Comparison of ENCODE assay signal across 9 cellular contexts in genomic region chr1:172185206-172185605, GRCh38.
DNase-seq lines count a peak whose midpoint lies in the region; ATAC-seq, FAIRE-seq and TF ChIP-seq lines count a peak whose summit lies in the region.
"Had no signal": no experiment of that assay in that cellular context is flagged by ENCODE, and none has a peak within 500 bp of the region (broad histone marks: within the 10 kb centered on the region; RNA-seq: fewer than 3 reads in every experiment).

No MANE protein-coding gene starts in this region.

- CTCF ChIA-PET in GM10248 (lab: Yijun Ruan, JAX) (interaction anchor here (1.5 to 1.7 kb wide), 2 partner anchors 16 to 215 kb away, joined by 3 to 4 read pairs; no protein-coding TSS in a partner anchor), RWPE1 (lab: Yijun Ruan, JAX) (no interaction called here)

- POLR2A ChIA-PET in GM10248 (lab: Yijun Ruan, JAX), result no interaction called here
- POLR2A ChIA-PET in RWPE1 (lab: Yijun Ruan, JAX; ENCODE audit: low non-redundant PET), result no interaction called here

- H3K9me3 ChIP-seq in stomach (no peaks in the 10 kb centered on the region), kidney (ENCODE audit: control insufficient read depth in 1 of 2, low read length in 2 of 2) (no peaks in the 10 kb centered on the region)

- no peak for TF ChIP-seq EP300 in stomach (IDR thresholded peaks at IDR 0.05)

- TF ChIP-seq CTCF in GM10248 (IDR thresholded peaks at IDR 0.05; ENCODE audit: control extremely low read depth, extremely low read depth, low read depth, missing control alignments), result no peak
- no peak for TF ChIP-seq CTCF in choroid plexus epithelial cell (conservative IDR thresholded peaks at IDR 0.05; ENCODE audit: low read depth, low read length)
- no peak for TF ChIP-seq CTCF in stomach (IDR thresholded peaks at IDR 0.05)
- no peak for TF ChIP-seq CTCF in kidney (IDR thresholded peaks at IDR 0.05; ENCODE audit: borderline replicate concordance, extremely low read depth, insufficient read depth)
- TF ChIP-seq CTCF in RWPE1 (conservative IDR thresholded peaks at IDR 0.05; ENCODE audit: low read depth), result no peak

- H3K27ac ChIP-seq in stomach, result no peak overlapping the region
- H3K27ac ChIP-seq in kidney (ENCODE audit: low read depth in 2 of 2, low read length in 2 of 2), result no peak overlapping the region
- H3K27ac ChIP-seq in RWPE1, result no peak overlapping the region
- H3K27ac ChIP-seq: parathyroid adenoma had no signal

- ATAC-seq in GM21515 (IDR thresholded peaks at IDR 0.05; ENCODE audit: unreplicated experiment) (peak; percentile 71), HG03520 (IDR thresholded peaks at IDR 0.05; ENCODE audit: unreplicated experiment) (peak; percentile 46)

- no peak for TF ChIP-seq POLR2A in stomach (IDR thresholded peaks at IDR 0.05)

- intact Hi-C loops in stomach (cut with DNase I; ENCODE audit: low total_unique reads), result no loop called here
- intact Hi-C loops in kidney (cut with DNase I), result no loop called here

- no peaks in the 10 kb centered on the region for H3K27me3 ChIP-seq in stomach

- peak; percentile 13 for DNase-seq in GM10248 (ENCODE audit: extremely low spot score)
- DNase-seq in choroid plexus epithelial cell (ENCODE audit: low read depth), result peak; percentile 31
- DNase-seq in NCI-H1694 treated with DMSO at 0.1 percent for 48 hours (lab: John Stamatoyannopoulos, UW), result no peak
- no peak for DNase-seq in stomach
- no peak for DNase-seq in kidney
- DNase-seq in RWPE1 (ENCODE audit: low spot score), result no peak

- H3K9ac ChIP-seq in kidney (ENCODE audit: low read length in 2 of 2), result no peak overlapping the region
- H3K9ac ChIP-seq: parathyroid adenoma had no signal

- no peak overlapping the region for H3K4me3 ChIP-seq in choroid plexus epithelial cell (ENCODE audit: low read depth, low read length)
- no peak overlapping the region for H3K4me3 ChIP-seq in stomach
- H3K4me3 ChIP-seq in kidney (ENCODE audit: low read length in 2 of 2), result no peak overlapping the region

- H3K36me3 ChIP-seq in stomach, result no peaks in the 10 kb centered on the region
- no peaks in the 10 kb centered on the region for H3K36me3 ChIP-seq in kidney (ENCODE audit: control insufficient read depth in 1 of 2, insufficient read depth in 2 of 2, low read length in 2 of 2)

- FAIRE-seq in kidney (lab: Jason Lieb, UNC), result no peak

- H3K4me1 ChIP-seq in stomach (peaks cover 4 to 32% (median 28%) of the 10 kb centered on the region in 4 donors), kidney (ENCODE audit: control insufficient read depth in 1 of 2, insufficient read depth in 1 of 2, low read depth in 1 of 2, low read length in 2 of 2) (peaks cover 3 to 6% of the 10 kb centered on the region in 2 donors)

Comparison
In these comparisons a context has a peak if more than half of its experiments do, and no peak if none do; other contexts are left out.
1. DNase-seq: peak in GM10248 (single experiment) and choroid plexus epithelial cell (single experiment); none in NCI-H1694 treated with DMSO at 0.1 percent for 48 hours (single experiment), stomach (single experiment), kidney (single experiment) and RWPE1 (single experiment).